ENCODE assay signal across 13 cellular contexts in the genomic region with DNA sequence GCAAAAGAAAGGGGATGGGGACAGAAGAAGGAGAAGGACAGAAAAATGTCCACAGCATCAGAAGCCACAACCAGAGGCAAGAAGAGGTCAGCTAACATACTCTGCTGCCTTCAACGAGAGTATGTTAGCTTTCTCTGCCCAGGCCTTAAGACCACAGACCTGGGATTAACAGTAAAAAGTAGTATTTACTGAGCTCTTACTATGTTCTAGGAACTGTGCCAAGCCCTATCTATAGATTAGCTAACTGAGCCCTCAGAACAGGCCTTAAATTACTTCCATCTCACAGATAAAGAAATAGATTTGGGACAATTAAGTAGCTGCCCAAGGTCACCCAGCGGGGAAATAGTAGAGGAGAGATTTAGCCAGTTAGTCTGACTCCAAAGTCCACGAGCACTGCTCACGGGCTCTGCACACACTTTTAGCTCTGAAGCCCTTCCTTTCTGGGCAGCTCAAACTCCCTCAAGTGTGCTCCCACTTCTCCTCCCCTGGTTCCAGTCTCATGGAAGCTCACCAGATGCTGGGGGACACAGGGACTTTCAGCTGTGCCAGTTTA.
"Had no signal": no experiment of that assay in that cellular context is flagged by ENCODE, and none has a peak within 500 bp of the region (broad histone marks: within the 10 kb centered on the region; RNA-seq: fewer than 3 reads in every experiment).

No MANE protein-coding gene starts in this region.

- H3K27ac ChIP-seq: brain microvascular endothelial cell, ovary, tibial nerve had no signal

- ATAC-seq: activated CD4-positive, CD25-positive, alpha-beta regulatory T cell treated with anti-CD3 and anti-CD28 coated beads, Interleukin-2, amount 50 U/mL, for 24 hours; natural killer cell treated with Interleukin-12 subunit alpha and Interleukin-12 subunit beta and Interleukin-15 and Interleukin-18, amount 100 ng/mL, for 72 hours had no signal

- H3K9me3 ChIP-seq: ovary, tibial nerve had no signal

- H3K27me3 ChIP-seq: brain microvascular endothelial cell, ovary, tibial nerve had no signal

- H3K36me3 ChIP-seq: brain microvascular endothelial cell, ovary had no signal

- H3K4me3 ChIP-seq: ovary, tibial nerve had no signal

- DNase-seq: activated CD4-positive, alpha-beta T cell treated with anti-CD3 and anti-CD28 coated beads, Interleukin-2, amount 50 U/mL, for 4 hours; activated effector memory CD4-positive, alpha-beta T cell treated with Interleukin-2 at 50 U/mL for 16 hours; activated T-cell treated with anti-CD3 and anti-CD28 coated beads, Interleukin-2, amount 50 U/mL, for 1 hour; amniotic stem cell; brain microvascular endothelial cell; dermis blood vessel endothelial cell; hypothalamus; ovary; stimulated activated CD4-positive, alpha-beta T cell treated with anti-CD3 and anti-CD28 coated beads, Interleukin-15, amount 100 ng/mL, for 24 hours; stimulated activated CD4-positive, alpha-beta T cell treated with anti-CD3 and anti-CD28 coated beads, Interleukin-4, amount 100 ng/mL, for 4 hours had no signal
